ENCODE assay signal across 33 cellular contexts in genomic region chr1:12712929-12713328, GRCh38. TPM values are rescaled to one million over a fixed set of nuclear protein-coding genes. Genes with fewer than 3 reads are reported as not detected.
"Had no signal": no experiment of that assay in that cellular context is flagged by ENCODE, and none has a peak within 500 bp of the region (broad histone marks: within the 10 kb centered on the region; RNA-seq: fewer than 3 reads in every experiment).

No MANE protein-coding gene starts in this region.

- H3K9me3 ChIP-seq: SJSA1, SK-N-SH had no signal

- H3K36me3 ChIP-seq: cardiac muscle cell, SJSA1 had no signal

- H3K9me2 ChIP-seq: SK-N-SH had no signal

- H3K9me3 Mint-ChIP-seq: activated B cell treated with CpG ODN at 0.5 μM for 24 hours; activated CD4-positive, alpha-beta memory T cell treated with anti-CD3 and anti-CD28 coated beads, Interleukin-2, amount 10 ng/mL, durations not matched to agents 7 days and 5 days; activated naive CD8-positive, alpha-beta T cell treated with anti-CD3 and anti-CD28 coated beads for 36 hours; activated T-cell treated with anti-CD3 and anti-CD28 coated beads, Interleukin-2, amount 50 U/mL, for 72 hours; activated T-helper 17 cell treated with anti-CD3 and anti-CD28 coated beads, Interleukin-2, amount 50 U/mL, for 72 hours; T-helper 1 cell treated with Interleukin-12 subunit alpha and Interleukin-12 subunit beta and Interleukin-4 antibody, amounts not matched to agents 30 μg/mL and 1 μg/mL, for 36 hours had no signal

- ATAC-seq: activated CD8-positive, alpha-beta memory T cell treated with anti-CD3 and anti-CD28 coated beads, Interleukin-2, amount 10 ng/mL, durations not matched to agents 7 days and 5 days; activated T-cell treated with anti-CD3 and anti-CD28 coated beads, Interleukin-2, amount 50 U/mL, for 72 hours; activated T-helper 17 cell treated with anti-CD3 and anti-CD28 coated beads, Interleukin-2, amount 50 U/mL, for 72 hours; Panc1 had no signal

- H3K4me1 Mint-ChIP-seq: activated B cell treated with CpG ODN at 0.5 μM for 24 hours; activated CD4-positive, alpha-beta memory T cell treated with anti-CD3 and anti-CD28 coated beads, Interleukin-2, amount 10 ng/mL, durations not matched to agents 7 days and 5 days; activated CD8-positive, alpha-beta memory T cell treated with anti-CD3 and anti-CD28 coated beads, Interleukin-2, amount 10 ng/mL, durations not matched to agents 7 days and 5 days; activated naive CD8-positive, alpha-beta T cell treated with anti-CD3 and anti-CD28 coated beads for 36 hours had no signal

- H3K9ac ChIP-seq: SK-N-SH had no signal

- H3K4me3 Mint-ChIP-seq: activated B cell treated with CpG ODN at 0.5 μM for 24 hours; activated CD4-positive, alpha-beta memory T cell treated with anti-CD3 and anti-CD28 coated beads, Interleukin-2, amount 10 ng/mL, durations not matched to agents 7 days and 5 days; activated CD8-positive, alpha-beta memory T cell treated with anti-CD3 and anti-CD28 coated beads, Interleukin-2, amount 10 ng/mL, durations not matched to agents 7 days and 5 days; activated naive CD8-positive, alpha-beta T cell treated with anti-CD3 and anti-CD28 coated beads for 36 hours; activated T-cell treated with anti-CD3 and anti-CD28 coated beads, Interleukin-2, amount 50 U/mL, for 72 hours; activated T-helper 17 cell treated with anti-CD3 and anti-CD28 coated beads, Interleukin-2, amount 50 U/mL, for 72 hours; T-helper 1 cell treated with Interleukin-12 subunit alpha and Interleukin-12 subunit beta and Interleukin-4 antibody, amounts not matched to agents 30 μg/mL and 1 μg/mL, for 36 hours had no signal

- H3K27ac Mint-ChIP-seq: activated B cell treated with CpG ODN at 0.5 μM for 24 hours; activated CD4-positive, alpha-beta memory T cell treated with anti-CD3 and anti-CD28 coated beads, Interleukin-2, amount 10 ng/mL, durations not matched to agents 7 days and 5 days; activated CD8-positive, alpha-beta memory T cell treated with anti-CD3 and anti-CD28 coated beads, Interleukin-2, amount 10 ng/mL, durations not matched to agents 7 days and 5 days; activated naive CD8-positive, alpha-beta T cell treated with anti-CD3 and anti-CD28 coated beads for 36 hours; activated T-cell treated with anti-CD3 and anti-CD28 coated beads, Interleukin-2, amount 50 U/mL, for 72 hours; activated T-helper 17 cell treated with anti-CD3 and anti-CD28 coated beads, Interleukin-2, amount 50 U/mL, for 72 hours; T-helper 1 cell treated with Interleukin-12 subunit alpha and Interleukin-12 subunit beta and Interleukin-4 antibody, amounts not matched to agents 30 μg/mL and 1 μg/mL, for 36 hours had no signal

- H3K4me3 ChIP-seq: cardiac muscle cell, SJSA1 had no signal

- H3K4me2 ChIP-seq: SK-N-SH had no signal

- H3K27ac ChIP-seq: cardiac muscle cell, SJSA1, VCaP had no signal

- H3K27me3 ChIP-seq: cardiac muscle cell had no signal

- H3K36me3 Mint-ChIP-seq: activated CD8-positive, alpha-beta memory T cell treated with anti-CD3 and anti-CD28 coated beads, Interleukin-2, amount 10 ng/mL, durations not matched to agents 7 days and 5 days; activated naive CD8-positive, alpha-beta T cell treated with anti-CD3 and anti-CD28 coated beads for 36 hours had no signal

- DNase-seq: activated B cell treated with CpG ODN at 0.5 μM for 24 hours; activated CD4-positive, alpha-beta memory T cell treated with anti-CD3 and anti-CD28 coated beads, Interleukin-2, amount 10 ng/mL, durations not matched to agents 7 days and 5 days; activated CD4-positive, alpha-beta T cell treated with anti-CD3 and anti-CD28 coated beads for 4 hours; activated CD4-positive, alpha-beta T cell treated with anti-CD3 and anti-CD28 coated beads, Interleukin-2, amount 50 U/mL, for 1 hour; activated CD4-positive, CD25-positive, alpha-beta regulatory T cell treated with anti-CD3 and anti-CD28 coated beads, Interleukin-2, amount 50 U/mL, for 72 hours; activated CD8-positive, alpha-beta memory T cell treated with anti-CD3 and anti-CD28 coated beads for 24 hours; activated CD8-positive, alpha-beta memory T cell treated with anti-CD3 and anti-CD28 coated beads, Interleukin-2, amount 10 ng/mL, durations not matched to agents 7 days and 5 days; activated CD8-positive, alpha-beta memory T cell treated with anti-CD3 and anti-CD28 coated beads, Interleukin-2, amount 50 U/mL, for 48 hours; activated effector memory CD4-positive, alpha-beta T cell treated with anti-CD3 and anti-CD28 coated beads, Interleukin-2, amount 50 U/mL, for 16 hours; activated naive CD4-positive, alpha-beta T cell; activated naive CD4-positive, alpha-beta T cell treated with anti-CD3 and anti-CD28 coated beads, Interleukin-2, amount 50 U/mL, for 16 hours; activated naive CD8-positive, alpha-beta T cell treated with anti-CD3 and anti-CD28 coated beads for 36 hours; activated T-cell treated with anti-CD3 and anti-CD28 coated beads, Interleukin-2, amount 50 U/mL, for 72 hours; amniotic stem cell; aorta; Karpas-422; NCI-H1105 treated with DMSO at 0.1 percent for 48 hours; NCI-H1436; NCI-H1694; NCI-H2029; NCI-H345; NCI-H524 treated with DMSO at 0.1 percent for 48 hours; SHP77 treated with DMSO at 0.1 percent for 48 hours; SK-N-SH had no signal

- H3K4me1 ChIP-seq: SJSA1 had no signal

RNA-seq across cellular contexts. Expression of gene AADACL3, which starts 3.0 kb away (rescaled TPM):
- total RNA-seq: activated B cell treated with CpG ODN at 0.5 μM for 24 hours; activated CD4-positive, alpha-beta memory T cell treated with anti-CD3 and anti-CD28 coated beads, Interleukin-2, amount 10 ng/mL, durations not matched to agents 7 days and 5 days; activated CD8-positive, alpha-beta memory T cell treated with anti-CD3 and anti-CD28 coated beads, Interleukin-2, amount 10 ng/mL, durations not matched to agents 7 days and 5 days; activated naive CD8-positive, alpha-beta T cell treated with anti-CD3 and anti-CD28 coated beads for 36 hours; activated T-cell treated with anti-CD3 and anti-CD28 coated beads, Interleukin-2, amount 50 U/mL, for 72 hours; activated T-helper 17 cell treated with anti-CD3 and anti-CD28 coated beads, Interleukin-2, amount 50 U/mL, for 72 hours; aorta; cardiac muscle cell; MCF 10A; RPMI7951; SJSA1 had no signal
- polyA plus RNA-seq: aorta, cardiac muscle cell, SK-N-SH had no signal

RNA-seq across cellular contexts. Expression of gene CFAP107, which starts 33.1 kb away (rescaled TPM):
- total RNA-seq: activated B cell treated with CpG ODN at 0.5 μM for 24 hours; activated CD4-positive, alpha-beta memory T cell treated with anti-CD3 and anti-CD28 coated beads, Interleukin-2, amount 10 ng/mL, durations not matched to agents 7 days and 5 days; activated CD8-positive, alpha-beta memory T cell treated with anti-CD3 and anti-CD28 coated beads, Interleukin-2, amount 10 ng/mL, durations not matched to agents 7 days and 5 days; activated naive CD8-positive, alpha-beta T cell treated with anti-CD3 and anti-CD28 coated beads for 36 hours; activated T-cell treated with anti-CD3 and anti-CD28 coated beads, Interleukin-2, amount 50 U/mL, for 72 hours; activated T-helper 17 cell treated with anti-CD3 and anti-CD28 coated beads, Interleukin-2, amount 50 U/mL, for 72 hours; aorta; cardiac muscle cell; MCF 10A; NCI-H460; RPMI7951; SJSA1 had no signal
- polyA plus RNA-seq: aorta, cardiac muscle cell, SK-N-SH had no signal
